In genomic region chr7:30145521-30145920, GRCh38 we compare ENCODE assay signal across 19 cellular contexts. TPM values are rescaled to one million over a fixed set of nuclear protein-coding genes. Genes with fewer than 3 reads are reported as not detected.
DNase-seq lines count a peak whose midpoint lies in the region; ATAC-seq and TF ChIP-seq lines count a peak whose summit lies in the region.
"Had no signal": no experiment of that assay in that cellular context is flagged by ENCODE, and none has a peak within 500 bp of the region (broad histone marks: within the 10 kb centered on the region; RNA-seq: fewer than 3 reads in every experiment).

No MANE protein-coding gene starts in this region.

- peak; percentile 7 for DNase-seq in activated CD8-positive, alpha-beta memory T cell treated with anti-CD3 and anti-CD28 coated beads, Interleukin-2, amount 10 ng/mL, durations not matched to agents 7 days and 5 days
- DNase-seq in activated CD8-positive, alpha-beta memory T cell treated with anti-CD3 and anti-CD28 coated beads, Interleukin-2, amount 50 U/mL, for 48 hours: no peak
- DNase-seq in epithelial cell of proximal tubule (ENCODE audit: low read depth) (peak; percentile 26), NOMO-1 treated with DMSO at 0.1 percent for 48 hours (lab: John Stamatoyannopoulos, UW; ENCODE audit: unreplicated experiment) (no peak), HuH-7.5 (ENCODE audit: low spot score) (no peak)
- DNase-seq: BE2C; CD4-positive, alpha-beta memory T cell; DMS153; H7; HFFc6; IMR-90; MM.1S; NCI-H1105 treated with DMSO at 0.1 percent for 48 hours; NCI-H1694; Right ventricle myocardium superior had no signal

- WGBS in mesodermal cell (ENCODE audit: insufficient coverage in 2 of 2), 2 experiments: 86 to 93% methylated on average over 2 to 4 of the region's 6 CpGs

- no peak overlapping the region for H3K4me3 ChIP-seq in epithelial cell of proximal tubule (ENCODE audit: low read depth, low read length)
- H3K4me3 ChIP-seq in mesodermal cell (ENCODE audit: extremely low read depth, insufficient read depth, low read length, poor library complexity, severe bottlenecking): no peak overlapping the region

- no peak overlapping the region for H3K4me3 Mint-ChIP-seq in activated CD8-positive, alpha-beta memory T cell treated with anti-CD3 and anti-CD28 coated beads, Interleukin-2, amount 10 ng/mL, durations not matched to agents 7 days and 5 days
- H3K4me3 Mint-ChIP-seq: CD4-positive, alpha-beta memory T cell; HFFc6 had no signal

- H3K4me1 ChIP-seq in mesodermal cell (ENCODE audit: control insufficient read depth, insufficient read depth, low read length, poor library complexity, severe bottlenecking): peaks cover 27% of the 10 kb centered on the region
- H3K4me1 ChIP-seq: BE2C had no signal

- TF ChIP-seq CTCF in epithelial cell of proximal tubule (conservative IDR thresholded peaks at IDR 0.05; ENCODE audit: low read depth, low read length): no peak

- peaks cover 22% of the 10 kb centered on the region for H3K4me1 Mint-ChIP-seq in activated CD8-positive, alpha-beta memory T cell treated with anti-CD3 and anti-CD28 coated beads, Interleukin-2, amount 10 ng/mL, durations not matched to agents 7 days and 5 days

- no peaks in the 10 kb centered on the region for H3K36me3 ChIP-seq in mesodermal cell (ENCODE audit: control insufficient read depth, insufficient read depth, low read length)
- H3K36me3 ChIP-seq: BE2C had no signal

- CTCF ChIA-PET in activated CD8-positive, alpha-beta memory T cell treated with anti-CD3 and anti-CD28 coated beads, Interleukin-2, amount 10 ng/mL, durations not matched to agents 7 days and 5 days (lab: Charles Lee): no interaction called here

- H3K27ac Mint-ChIP-seq in activated CD8-positive, alpha-beta memory T cell treated with anti-CD3 and anti-CD28 coated beads, Interleukin-2, amount 10 ng/mL, durations not matched to agents 7 days and 5 days: no peak overlapping the region
- H3K27ac Mint-ChIP-seq: CD4-positive, alpha-beta memory T cell; HFFc6 had no signal

- no peak for ATAC-seq in activated CD8-positive, alpha-beta memory T cell treated with anti-CD3 and anti-CD28 coated beads, Interleukin-2, amount 10 ng/mL, durations not matched to agents 7 days and 5 days
- ATAC-seq in HG03039 (IDR thresholded peaks at IDR 0.05; ENCODE audit: unreplicated experiment) (no peak), HG02763 (IDR thresholded peaks at IDR 0.05; ENCODE audit: unreplicated experiment) (no peak)

- no peaks in the 10 kb centered on the region for H3K36me3 Mint-ChIP-seq in activated CD8-positive, alpha-beta memory T cell treated with anti-CD3 and anti-CD28 coated beads, Interleukin-2, amount 10 ng/mL, durations not matched to agents 7 days and 5 days

- H3K27me3 Mint-ChIP-seq in activated CD8-positive, alpha-beta memory T cell treated with anti-CD3 and anti-CD28 coated beads, Interleukin-2, amount 10 ng/mL, durations not matched to agents 7 days and 5 days: no peaks in the 10 kb centered on the region
- H3K27me3 Mint-ChIP-seq: CD4-positive, alpha-beta memory T cell had no signal

- H3K27ac ChIP-seq in mesodermal cell (ENCODE audit: low read depth, low read length, severe bottlenecking): peak overlapping the region; percentile 52
- H3K27ac ChIP-seq: HL-60 had no signal

- no peaks in the 10 kb centered on the region for H3K9me3 ChIP-seq in mesodermal cell (ENCODE audit: control insufficient read depth, low read length)
- H3K9me3 ChIP-seq: BE2C had no signal

- no peaks in the 10 kb centered on the region for H3K9me3 Mint-ChIP-seq in activated CD8-positive, alpha-beta memory T cell treated with anti-CD3 and anti-CD28 coated beads, Interleukin-2, amount 10 ng/mL, durations not matched to agents 7 days and 5 days (ENCODE audit: low read depth)
- H3K9me3 Mint-ChIP-seq: CD4-positive, alpha-beta memory T cell; HFFc6 had no signal

RNA-seq across cellular contexts. Expression of gene MTURN, which starts 10.7 kb away (rescaled TPM):
- 1 to 10 TPM; 2.5 to 4.4 TPM for total RNA-seq in activated CD8-positive, alpha-beta memory T cell treated with anti-CD3 and anti-CD28 coated beads, Interleukin-2, amount 10 ng/mL, durations not matched to agents 7 days and 5 days
- 3.4 and 4.7 TPM in 2 replicates for total RNA-seq in epithelial cell of proximal tubule
- 14.6 TPM for polyA plus RNA-seq in mesodermal cell (2013, experiment 1 of 2)
- 9.9 TPM for polyA plus RNA-seq in mesodermal cell (2013, experiment 2 of 2)

Comparison
In these comparisons a context has a peak if more than half of its experiments do, and no peak if none do; other contexts are left out.
1. DNase-seq: peak in activated CD8-positive, alpha-beta memory T cell treated with anti-CD3 and anti-CD28 coated beads, Interleukin-2, amount 10 ng/mL, durations not matched to agents 7 days and 5 days (single experiment) and epithelial cell of proximal tubule (single experiment); none in activated CD8-positive, alpha-beta memory T cell treated with anti-CD3 and anti-CD28 coated beads, Interleukin-2, amount 50 U/mL, for 48 hours (single experiment), NOMO-1 treated with DMSO at 0.1 percent for 48 hours (single experiment) and HuH-7.5 (single experiment).